In genomic region chr13:39688278-39688677, GRCh38 we compare ENCODE assay signal across 1 cellular context.
TF ChIP-seq lines count a peak whose summit lies in the region.

No MANE protein-coding gene starts in this region.

TF ChIP-seq in HepG2, 621 proteins besides CTCF, POLR2A, EP300 and RAD21 (continued from another document):
- TF ChIP-seq, protein P1, sequence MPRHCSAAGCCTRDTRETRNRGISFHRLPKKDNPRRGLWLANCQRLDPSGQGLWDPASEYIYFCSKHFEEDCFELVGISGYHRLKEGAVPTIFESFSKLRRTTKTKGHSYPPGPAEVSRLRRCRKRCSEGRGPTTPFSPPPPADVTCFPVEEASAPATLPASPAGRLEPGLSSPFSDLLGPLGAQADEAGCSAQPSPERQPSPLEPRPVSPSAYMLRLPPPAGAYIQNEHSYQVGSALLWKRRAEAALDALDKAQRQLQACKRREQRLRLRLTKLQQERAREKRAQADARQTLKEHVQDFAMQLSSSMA (CRISPR knock-in tag; IDR thresholded peaks at IDR 0.05), result no peak
- TF ChIP-seq MLX (CRISPR knock-in tag; IDR thresholded peaks at IDR 0.05) (no peak), ZNF17 (CRISPR knock-in tag; IDR thresholded peaks at IDR 0.05) (no peak), LCORL (IDR thresholded peaks at IDR 0.05) (no peak), LCORL (CRISPR knock-in tag; IDR thresholded peaks at IDR 0.05) (no peak), NCOA1 (CRISPR knock-in tag; IDR thresholded peaks at IDR 0.05) (no peak), FOSL2 (CRISPR knock-in tag; IDR thresholded peaks at IDR 0.05) (no peak), ZNF354B (CRISPR knock-in tag; IDR thresholded peaks at IDR 0.05) (no peak), YEATS2 (CRISPR knock-in tag; IDR thresholded peaks at IDR 0.05; ENCODE audit: borderline replicate concordance) (no peak), PCBP1 (IDR thresholded peaks at IDR 0.05; ENCODE audit: borderline replicate concordance, low read depth, low read length) (no peak), TBL1XR1 (IDR thresholded peaks at IDR 0.05; ENCODE audit: borderline replicate concordance, low read length, partially characterized antibody) (no peak), FOXO1 (CRISPR knock-in tag; IDR thresholded peaks at IDR 0.05) (no peak), KMT2A (CRISPR knock-in tag; IDR thresholded peaks at IDR 0.05) (no peak), ZBTB8A (CRISPR knock-in tag; IDR thresholded peaks at IDR 0.05; ENCODE audit: borderline replicate concordance, low read depth) (no peak), ATF5 (CRISPR knock-in tag; IDR thresholded peaks at IDR 0.05; ENCODE audit: low read depth) (no peak), ZMYM4 (CRISPR knock-in tag; IDR thresholded peaks at IDR 0.05) (no peak), ZNF709 (CRISPR knock-in tag; IDR thresholded peaks at IDR 0.05) (no peak), ZNF83 (CRISPR knock-in tag; IDR thresholded peaks at IDR 0.05; ENCODE audit: borderline replicate concordance) (no peak), ZNF292 (CRISPR knock-in tag; IDR thresholded peaks at IDR 0.05; ENCODE audit: borderline replicate concordance, low read depth) (no peak), KLF11 (CRISPR knock-in tag; IDR thresholded peaks at IDR 0.05) (no peak)
TF ChIP-seq in HepG2: peak in this region for 0.
